8 cellular contexts compared by ENCODE assay signal in genomic region chrX:1657367-1658082, GRCh38. TPM values are rescaled to one million over a fixed set of nuclear protein-coding genes. Genes with fewer than 3 reads are reported as not detected.
DNase-seq lines count a peak whose midpoint lies in the region; ATAC-seq, FAIRE-seq and TF ChIP-seq lines count a peak whose summit lies in the region.

No MANE protein-coding gene starts in this region.

- ATAC-seq in GM19328 (IDR thresholded peaks at IDR 0.05; ENCODE audit: unreplicated experiment) = peak; percentile 73
- peak; percentile 81 for ATAC-seq in HG03460 (IDR thresholded peaks at IDR 0.05; ENCODE audit: unreplicated experiment)
- ATAC-seq in SK-N-SH treated with all-trans-retinoic acid at 6 μM for 48 hours = peak; percentile 74
- ATAC-seq in stimulated activated naive CD8-positive, alpha-beta T cell treated with anti-CD3 and anti-CD28 coated beads, Interleukin-15, Interleukin-2, amounts not matched to agents 100 U/mL and 50 U/mL, for 24 hours = peak; percentile 94

- no peaks in the 10 kb centered on the region for H3K9me3 Mint-ChIP-seq in activated naive CD4-positive, alpha-beta T cell treated with anti-CD3 and anti-CD28 coated beads, Interleukin-2, amount 50 U/mL, for 24 hours

- peak overlapping the region; percentile 90 for H3K4me3 Mint-ChIP-seq in activated naive CD4-positive, alpha-beta T cell treated with anti-CD3 and anti-CD28 coated beads, Interleukin-2, amount 50 U/mL, for 24 hours

- FAIRE-seq in D721Med (lab: Jason Lieb, UNC) = no peak

- H3K27ac Mint-ChIP-seq in activated naive CD4-positive, alpha-beta T cell treated with anti-CD3 and anti-CD28 coated beads, Interleukin-2, amount 50 U/mL, for 24 hours = peak overlapping the region; percentile 77

- peak; percentile 33 for TF ChIP-seq CTCF in D721Med (IDR thresholded peaks at IDR 0.05; ENCODE audit: insufficient read depth, missing control alignments)

- H3K36me3 Mint-ChIP-seq in activated naive CD4-positive, alpha-beta T cell treated with anti-CD3 and anti-CD28 coated beads, Interleukin-2, amount 50 U/mL, for 24 hours = no peaks in the 10 kb centered on the region

- DNase-seq in D721Med (ENCODE audit: insufficient read length, low spot score) (no peak), lung microvascular endothelial cell (ENCODE audit: low read depth in 2 of 2) (peak; percentile 31 to 61), NCI-H2081 treated with DMSO at 0.1 percent for 48 hours (lab: John Stamatoyannopoulos, UW) (no peak)
- DNase-seq in stimulated activated naive CD8-positive, alpha-beta T cell treated with anti-CD3 and anti-CD28 coated beads, Interleukin-15, Interleukin-2, amounts not matched to agents 100 U/mL and 50 U/mL, for 24 hours = peak; percentile 51

- H3K4me1 Mint-ChIP-seq in activated naive CD4-positive, alpha-beta T cell treated with anti-CD3 and anti-CD28 coated beads, Interleukin-2, amount 50 U/mL, for 24 hours = peaks cover 25% of the 10 kb centered on the region

- no peaks in the 10 kb centered on the region for H3K27me3 Mint-ChIP-seq in activated naive CD4-positive, alpha-beta T cell treated with anti-CD3 and anti-CD28 coated beads, Interleukin-2, amount 50 U/mL, for 24 hours

TF ChIP-seq in SK-N-SH treated with all-trans-retinoic acid at 6 μM for 48 hours, 23 proteins besides CTCF, POLR2A, EP300 and RAD21:
- no peak for TF ChIP-seq SNAI2 (CRISPR knock-in tag; IDR thresholded peaks at IDR 0.05)
- TF ChIP-seq RARB (CRISPR knock-in tag; IDR thresholded peaks at IDR 0.05) = no peak
- no peak for TF ChIP-seq TCF4 (CRISPR knock-in tag; IDR thresholded peaks at IDR 0.05; ENCODE audit: borderline replicate concordance)
- TF ChIP-seq ZNF70 (CRISPR knock-in tag; IDR thresholded peaks at IDR 0.05) = no peak
- no peak for TF ChIP-seq ZC3H10 (CRISPR knock-in tag; IDR thresholded peaks at IDR 0.05)
- no peak for TF ChIP-seq ARNTL (CRISPR knock-in tag; IDR thresholded peaks at IDR 0.05; ENCODE audit: borderline replicate concordance, low read depth)
- TF ChIP-seq ZNF565 (CRISPR knock-in tag; conservative IDR thresholded peaks at IDR 0.05; ENCODE audit: low read depth) = no peak
- no peak for TF ChIP-seq GLIS3 (CRISPR knock-in tag; IDR thresholded peaks at IDR 0.05)
- no peak for TF ChIP-seq ZFP3 (CRISPR knock-in tag; IDR thresholded peaks at IDR 0.05)
- no peak for TF ChIP-seq ZFP30 (CRISPR knock-in tag; IDR thresholded peaks at IDR 0.05)
- TF ChIP-seq PATZ1 (CRISPR knock-in tag; IDR thresholded peaks at IDR 0.05; ENCODE audit: borderline replicate concordance) = no peak
- TF ChIP-seq TOX (CRISPR knock-in tag; IDR thresholded peaks at IDR 0.05; ENCODE audit: borderline replicate concordance) = no peak
- no peak for TF ChIP-seq CSRNP3 (CRISPR knock-in tag; IDR thresholded peaks at IDR 0.05)
- TF ChIP-seq OSR1 (CRISPR knock-in tag; IDR thresholded peaks at IDR 0.05) = no peak
- no peak for TF ChIP-seq CSDC2 (CRISPR knock-in tag; IDR thresholded peaks at IDR 0.05)
- TF ChIP-seq BACH2 (CRISPR knock-in tag; IDR thresholded peaks at IDR 0.05; ENCODE audit: borderline replicate concordance) = no peak
- TF ChIP-seq ISL1 (CRISPR knock-in tag; IDR thresholded peaks at IDR 0.05) = no peak
- no peak for TF ChIP-seq ESRRG (CRISPR knock-in tag; IDR thresholded peaks at IDR 0.05)
TF ChIP-seq in SK-N-SH treated with all-trans-retinoic acid at 6 μM for 48 hours: peak in this region for 0.

RNA-seq across cellular contexts. Expression of gene ASMT, which starts 42.7 kb away (rescaled TPM):
- total RNA-seq in lung microvascular endothelial cell = not detected in 2 replicates

Comparison
In these comparisons a context has a peak if more than half of its experiments do, and no peak if none do; other contexts are left out.
1. DNase-seq: peak in lung microvascular endothelial cell (2 of 2) and stimulated activated naive CD8-positive, alpha-beta T cell treated with anti-CD3 and anti-CD28 coated beads, Interleukin-15, Interleukin-2, amounts not matched to agents 100 U/mL and 50 U/mL, for 24 hours (single experiment); none in D721Med (single experiment) and NCI-H2081 treated with DMSO at 0.1 percent for 48 hours (single experiment).
2. Peak in every context shown above with its lines, with median percentiles within 50 percentile points of each other: ATAC-seq.